ENCODE assay signal across 11 cellular contexts in the genomic region with DNA sequence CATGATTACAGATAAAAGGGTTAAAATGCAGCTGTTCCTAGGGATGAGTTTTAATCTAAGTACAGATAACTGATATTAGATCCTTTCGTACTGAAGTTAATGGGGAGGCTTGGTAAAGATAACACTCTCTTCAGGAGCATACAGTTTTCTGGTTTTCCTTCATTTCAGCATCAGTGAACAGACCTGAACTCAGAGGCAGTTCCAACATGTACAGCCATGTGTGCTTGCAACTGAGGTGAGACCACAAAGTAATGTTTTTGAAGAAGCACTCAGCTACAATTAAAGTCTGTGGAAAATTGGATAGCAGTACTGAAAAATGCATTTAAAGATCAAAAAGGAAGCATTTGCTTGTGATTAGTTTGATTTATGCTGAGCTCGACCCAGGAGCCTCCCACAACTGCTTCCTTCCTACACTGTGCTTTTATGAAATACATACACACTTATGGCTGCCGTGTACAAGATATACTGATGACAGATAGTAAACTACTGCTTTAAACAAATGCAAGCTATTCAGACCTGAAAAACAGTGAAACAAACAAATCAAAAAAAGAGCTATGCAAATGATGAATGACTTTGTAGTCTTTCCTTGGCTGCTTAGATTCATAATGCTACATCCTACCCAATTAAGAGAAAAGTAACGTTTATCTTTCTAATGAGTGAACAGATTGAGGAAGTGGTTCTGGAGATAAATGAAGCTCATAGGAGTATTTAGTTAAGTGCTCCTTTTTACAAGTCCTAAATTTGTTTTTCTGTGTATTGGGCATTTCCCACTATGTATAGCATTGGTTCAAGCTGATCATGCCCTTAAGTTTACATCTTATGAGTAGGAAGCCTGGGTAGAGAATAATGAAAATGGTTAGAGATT.
DNase-seq lines count a peak whose midpoint lies in the region; ATAC-seq, FAIRE-seq and TF ChIP-seq lines count a peak whose summit lies in the region.
"Had no signal": no experiment of that assay in that cellular context is flagged by ENCODE, and none has a peak within 500 bp of the region (broad histone marks: within the 10 kb centered on the region; RNA-seq: fewer than 3 reads in every experiment).

No MANE protein-coding gene starts in this region.

- no peaks in the 10 kb centered on the region for H3K9me3 Mint-ChIP-seq in MCF 10A (ENCODE audit: unreplicated experiment)
- H3K9me3 Mint-ChIP-seq in stimulated activated memory B cell treated with anti-CD40 and anti-IgM and Interleukin-4, amounts not matched to agents 10 μg/mL and 1 μg/mL and 100 μg/mL, for 72 hours, result no peaks in the 10 kb centered on the region
- no peaks in the 10 kb centered on the region for H3K9me3 Mint-ChIP-seq in activated T-helper 17 cell treated with anti-CD3 and anti-CD28 coated beads, Interleukin-2, amount 50 U/mL, for 72 hours
- H3K9me3 Mint-ChIP-seq: activated naive CD8-positive, alpha-beta T cell treated with anti-CD3 and anti-CD28 coated beads for 36 hours had no signal

- no peaks in the 10 kb centered on the region for H3K27me3 Mint-ChIP-seq in MCF 10A (ENCODE audit: insufficient read depth, unreplicated experiment)
- H3K27me3 Mint-ChIP-seq in stimulated activated memory B cell treated with anti-CD40 and anti-IgM and Interleukin-4, amounts not matched to agents 10 μg/mL and 1 μg/mL and 100 μg/mL, for 72 hours, result no peaks in the 10 kb centered on the region
- no peaks in the 10 kb centered on the region for H3K27me3 Mint-ChIP-seq in activated T-helper 17 cell treated with anti-CD3 and anti-CD28 coated beads, Interleukin-2, amount 50 U/mL, for 72 hours
- H3K27me3 Mint-ChIP-seq: activated naive CD8-positive, alpha-beta T cell treated with anti-CD3 and anti-CD28 coated beads for 36 hours had no signal

- RAD21 ChIA-PET in GM12878 (lab: Charles Lee; ENCODE audit: unreplicated experiment), result interaction anchor here (0.7 to 1.8 kb wide), 8 partner anchors 16 to 113 kb away, joined by 3 to 9 read pairs (median 3); a partner anchor contains a TSS

- peak overlapping the region; percentile 86 for H3K27ac Mint-ChIP-seq in MCF 10A (ENCODE audit: low read depth, unreplicated experiment)
- H3K27ac Mint-ChIP-seq in stimulated activated memory B cell treated with anti-CD40 and anti-IgM and Interleukin-4, amounts not matched to agents 10 μg/mL and 1 μg/mL and 100 μg/mL, for 72 hours, result no peak overlapping the region
- no peak overlapping the region for H3K27ac Mint-ChIP-seq in activated T-helper 17 cell treated with anti-CD3 and anti-CD28 coated beads, Interleukin-2, amount 50 U/mL, for 72 hours
- H3K27ac Mint-ChIP-seq: activated naive CD8-positive, alpha-beta T cell treated with anti-CD3 and anti-CD28 coated beads for 36 hours had no signal

- TF ChIP-seq RAD21 in GM12878 (IDR thresholded peaks at IDR 0.05; ENCODE audit: insufficient read depth, low read depth, low read length), result no peak

- H3K4me2 ChIP-seq in mammary epithelial cell (ENCODE audit: insufficient read depth, low read depth, low read length), result no peak overlapping the region
- peak overlapping the region; percentile 71 for H3K4me2 ChIP-seq in GM12878 (ENCODE audit: control insufficient read depth, insufficient read depth)

- H3K36me3 Mint-ChIP-seq in MCF 10A (ENCODE audit: insufficient read depth, unreplicated experiment), result peaks cover 20% of the 10 kb centered on the region
- H3K36me3 Mint-ChIP-seq in stimulated activated memory B cell treated with anti-CD40 and anti-IgM and Interleukin-4, amounts not matched to agents 10 μg/mL and 1 μg/mL and 100 μg/mL, for 72 hours, result peaks cover 6% of the 10 kb centered on the region
- H3K36me3 Mint-ChIP-seq in activated T-helper 17 cell treated with anti-CD3 and anti-CD28 coated beads, Interleukin-2, amount 50 U/mL, for 72 hours (ENCODE audit: low read depth), result no peaks in the 10 kb centered on the region

- no peak overlapping the region for H3K4me3 Mint-ChIP-seq in MCF 10A (ENCODE audit: unreplicated experiment)
- peak overlapping the region; percentile 14 for H3K4me3 Mint-ChIP-seq in stimulated activated memory B cell treated with anti-CD40 and anti-IgM and Interleukin-4, amounts not matched to agents 10 μg/mL and 1 μg/mL and 100 μg/mL, for 72 hours
- H3K4me3 Mint-ChIP-seq in activated T-helper 17 cell treated with anti-CD3 and anti-CD28 coated beads, Interleukin-2, amount 50 U/mL, for 72 hours, result no peak overlapping the region
- H3K4me3 Mint-ChIP-seq: activated naive CD8-positive, alpha-beta T cell treated with anti-CD3 and anti-CD28 coated beads for 36 hours had no signal

- CTCF ChIA-PET in MCF 10A (lab: Yijun Ruan, JAX), result interaction anchor here (0.6 to 1.5 kb wide), 9 partner anchors 12 to 113 kb away, joined by 3 to 7 read pairs (median 4); no protein-coding TSS in a partner anchor
- CTCF ChIA-PET in mammary epithelial cell (lab: Charles Lee; ENCODE audit: low non-redundant PET), result no interaction called here
- CTCF ChIA-PET in GM12878 (lab: Yijun Ruan, JAX), result interaction anchor here (0.8 to 1.8 kb wide), 10 partner anchors 8 to 120 kb away, joined by 3 to 8 read pairs (median 3); no protein-coding TSS in a partner anchor

- ATAC-seq in HG03103 (IDR thresholded peaks at IDR 0.05; ENCODE audit: low read depth, unreplicated experiment), result peak; percentile 42
- peak; percentile 70 for ATAC-seq in GM12878
- no peak for ATAC-seq in stimulated activated memory B cell treated with anti-CD40 and anti-IgM and Interleukin-4, amounts not matched to agents 10 μg/mL and 1 μg/mL and 100 μg/mL, for 72 hours
- ATAC-seq in activated T-helper 17 cell treated with anti-CD3 and anti-CD28 coated beads, Interleukin-2, amount 50 U/mL, for 72 hours (replicated peaks), result no peak
- ATAC-seq in GM19035 (IDR thresholded peaks at IDR 0.05; ENCODE audit: unreplicated experiment), result no peak
- ATAC-seq in HG03025 (IDR thresholded peaks at IDR 0.05; ENCODE audit: low FRiP score, unreplicated experiment), result no peak

- dilution Hi-C loops in mammary epithelial cell (cut with HindIII; ENCODE audit: low sequenced_read_pairs), result no loop called here

- no peak for TF ChIP-seq EP300 in GM12878 (IDR thresholded peaks at IDR 0.05; ENCODE audit: borderline replicate concordance in 1 of 2, control insufficient read depth in 1 of 2, low read depth in 2 of 2, low read length in 2 of 2)

- in situ Hi-C loops in mammary epithelial cell (cut with MboI; ENCODE audit: low sequenced_read_pairs in 2 of 2), result no loop called here
- in situ Hi-C loops in GM12878 (cut with MboI), result no loop called here

- H4K20me1 ChIP-seq in mammary epithelial cell (ENCODE audit: insufficient read depth, low read length) (no peaks in the 10 kb centered on the region), GM12878 (ENCODE audit: control insufficient read depth, insufficient read depth) (no peaks in the 10 kb centered on the region)

- BruUV-seq in MCF 10A (replicated peaks; lab: Mats Ljungman, UMichigan), result no TSS peak
- no TSS peak for BruUV-seq in mammary epithelial cell (replicated peaks; lab: Mats Ljungman, UMichigan)
- BruUV-seq in GM12878 (replicated peaks; lab: Mats Ljungman, UMichigan), result no TSS peak

- H3K4me3 ChIP-seq in mammary epithelial cell (replicated peaks in 1 of 3; ENCODE audit: insufficient read depth in 1 of 3, low read depth in 2 of 3, low read length in 3 of 3) (no peak overlapping the region), GM12878 (peak overlapping the region; percentile 19; the same call in 1 of the 2 replicates)

- TF ChIP-seq POLR2A in GM12878 (IDR thresholded peaks at IDR 0.05; ENCODE audit: low read depth, low read length), result no peak

- H3K4me1 ChIP-seq in mammary epithelial cell (ENCODE audit: insufficient read depth, low read length) (peaks cover 10% of the 10 kb centered on the region), GM12878 (ENCODE audit: control insufficient read depth, insufficient read depth, low read length) (peaks cover 21% of the 10 kb centered on the region)

- H3K27ac ChIP-seq in mammary epithelial cell (ENCODE audit: insufficient read depth, low read depth, low read length) (no peak overlapping the region), GM12878 (ENCODE audit: control insufficient read depth, insufficient read depth) (peak overlapping the region; percentile 35; the same call in 1 of the 2 replicates)

- H3K4me1 Mint-ChIP-seq in MCF 10A (ENCODE audit: insufficient read depth, unreplicated experiment), result peaks cover 33% of the 10 kb centered on the region
- H3K4me1 Mint-ChIP-seq in stimulated activated memory B cell treated with anti-CD40 and anti-IgM and Interleukin-4, amounts not matched to agents 10 μg/mL and 1 μg/mL and 100 μg/mL, for 72 hours, result peaks cover 22% of the 10 kb centered on the region
- H3K4me1 Mint-ChIP-seq in activated T-helper 17 cell treated with anti-CD3 and anti-CD28 coated beads, Interleukin-2, amount 50 U/mL, for 72 hours, result peaks cover 7% of the 10 kb centered on the region

- SMC1A ChIA-PET in GM12878 (lab: Charles Lee; ENCODE audit: uncharacterized antibody, unreplicated experiment), result interaction anchor here (0.7 to 2.3 kb wide), 19 partner anchors 12 to 181 kb away, joined by 3 to 12 read pairs (median 4); no protein-coding TSS in a partner anchor

- TF ChIP-seq CTCF in MCF 10A (IDR thresholded peaks at IDR 0.05; ENCODE audit: unreplicated experiment) (no peak), mammary epithelial cell (conservative IDR thresholded peaks at IDR 0.05 in 1 of 2, IDR thresholded peaks at IDR 0.05 in 1 of 2; ENCODE audit: extremely low read depth in 1 of 2, insufficient read depth in 1 of 2, low read depth in 1 of 2, low read length in 2 of 2) (no peak), GM12878 (IDR thresholded peaks at IDR 0.05 in 2 of 3, conservative IDR thresholded peaks at IDR 0.05 in 1 of 3; ENCODE audit: control insufficient read depth in 2 of 3, extremely low read depth in 1 of 3, insufficient read depth in 1 of 3, low read depth in 3 of 3, low read length in 3 of 3) (no peak)

- no peak for FAIRE-seq in GM12878 (lab: Jason Lieb, UNC)

- DNase-seq in MCF 10A (ENCODE audit: unreplicated experiment) (no peak), mammary epithelial cell (no peak), GM12878 (ENCODE audit: low read depth, low spot score) (no peak)
- DNase-seq: activated CD4-positive, alpha-beta T cell treated with anti-CD3 and anti-CD28 coated beads, Interleukin-2, amount 50 U/mL, for 48 hours; activated naive CD8-positive, alpha-beta T cell treated with anti-CD3 and anti-CD28 coated beads for 36 hours; NCI-H446 treated with DMSO at 0.1 percent for 48 hours had no signal

- 82% methylated on average over 4 of the region's 4 CpGs for WGBS in mammary epithelial cell (ENCODE audit: low coverage, missing lambda C conversion rate)
- WGBS in GM12878 (ENCODE audit: insufficient coverage, insufficient replicate concordance, low lambda C conversion rate, missing lambda C conversion rate), result 21% methylated on average over 4 of the region's 4 CpGs

- H3K79me2 ChIP-seq in mammary epithelial cell (ENCODE audit: insufficient read depth, low read length) (peaks cover 89% of the 10 kb centered on the region), GM12878 (ENCODE audit: control insufficient read depth, insufficient read depth, low read length) (no peaks in the 10 kb centered on the region)

- H3K9me3 ChIP-seq in mammary epithelial cell (replicated peaks; ENCODE audit: insufficient read depth, low read length) (no peaks in the 10 kb centered on the region), GM12878 (replicated peaks; ENCODE audit: control insufficient read depth, insufficient read depth, low read length) (no peaks in the 10 kb centered on the region)

- H2AFZ ChIP-seq in mammary epithelial cell (ENCODE audit: low read depth, low read length), result no peak overlapping the region
- H2AFZ ChIP-seq in GM12878 (ENCODE audit: control insufficient read depth, low read depth, low read length), result peak overlapping the region; percentile 55

- intact Hi-C loops in MCF 10A (cut with micrococcal nuclease), result no loop called here
- intact Hi-C loops in mammary epithelial cell (cut with micrococcal nuclease), result no loop called here
- intact Hi-C loops in GM12878 (cut with micrococcal nuclease; ENCODE audit: unreplicated experiment), result loop anchor here (5.0 kb wide), 1 partner anchor 68 kb away; a partner anchor contains a TSS

- H3K36me3 ChIP-seq in mammary epithelial cell (ENCODE audit: insufficient read depth, low read length) (peaks cover 6% of the 10 kb centered on the region), GM12878 (ENCODE audit: control insufficient read depth in 2 of 2, insufficient read depth in 2 of 2, low read length in 1 of 2) (no peaks in the 10 kb centered on the region)

- POLR2A ChIA-PET in MCF 10A (lab: Yijun Ruan, JAX) (interaction anchor here (0.6 to 6.4 kb wide), 8 partner anchors 10 to 67 kb away, joined by 3 to 47 read pairs (median 4); a partner anchor contains a TSS), GM12878 (lab: Charles Lee) (interaction anchor here (0.6 to 1.1 kb wide), 8 partner anchors 16 to 711 kb away, joined by 3 to 4 read pairs (median 3); no protein-coding TSS in a partner anchor)

- H3K27me3 ChIP-seq in mammary epithelial cell (ENCODE audit: insufficient read depth, low read length), result no peaks in the 10 kb centered on the region
- no peaks in the 10 kb centered on the region for H3K27me3 ChIP-seq in GM12878 (replicated peaks in 1 of 2; ENCODE audit: control insufficient read depth in 2 of 2, insufficient read depth in 2 of 2, low read length in 1 of 2)

- H3K9ac ChIP-seq in mammary epithelial cell (ENCODE audit: insufficient read depth, low read length), result no peak overlapping the region
- 0 out of 2 replicates have a peak overlapping the region, but pooled peaks have one; percentile 24 for H3K9ac ChIP-seq in GM12878 (ENCODE audit: control insufficient read depth, insufficient read depth, low read length)

Comparison
In these comparisons a context has a peak if more than half of its experiments do, and no peak if none do; other contexts are left out.
1. ATAC-seq: peak in HG03103 (single experiment) and GM12878 (single experiment); none in stimulated activated memory B cell treated with anti-CD40 and anti-IgM and Interleukin-4, amounts not matched to agents 10 μg/mL and 1 μg/mL and 100 μg/mL, for 72 hours (single experiment), activated T-helper 17 cell treated with anti-CD3 and anti-CD28 coated beads, Interleukin-2, amount 50 U/mL, for 72 hours (single experiment), GM19035 (single experiment) and HG03025 (single experiment).